Comparison of ENCODE assay signal across 20 cellular contexts in genomic region chr6:1187293-1188131, GRCh38.
"Had no signal": no experiment of that assay in that cellular context is flagged by ENCODE, and none has a peak within 500 bp of the region (broad histone marks: within the 10 kb centered on the region; RNA-seq: fewer than 3 reads in every experiment).

No MANE protein-coding gene starts in this region.

- ATAC-seq: activated T-helper 17 cell treated with anti-CD3 and anti-CD28 coated beads, Interleukin-2, amount 50 U/mL, for 72 hours; effector memory CD8-positive, alpha-beta T cell had no signal

- H3K27me3 ChIP-seq: colonic mucosa, sigmoid colon, thyroid gland had no signal

- H3K9me3 ChIP-seq: colonic mucosa, sigmoid colon, SK-N-SH, spleen, thyroid gland had no signal

- H3K4me2 ChIP-seq: SK-N-SH had no signal

- H3K4me3 ChIP-seq: colonic mucosa, dorsolateral prefrontal cortex, sigmoid colon, spleen, thyroid gland had no signal

- DNase-seq: activated CD4-positive, alpha-beta T cell treated with anti-CD3 and anti-CD28 coated beads for 1 hour; activated CD4-positive, alpha-beta T cell treated with anti-CD3 and anti-CD28 coated beads, Interleukin-2, amount 50 U/mL, for 4 hours; activated CD8-positive, alpha-beta memory T cell treated with anti-CD3 and anti-CD28 coated beads for 24 hours; activated CD8-positive, alpha-beta memory T cell treated with anti-CD3 and anti-CD28 coated beads, Interleukin-2, amount 50 U/mL, for 4 hours; activated T-cell treated with anti-CD3 and anti-CD28 coated beads, Interleukin-2, amount 50 U/mL, for 24 hours; colonic mucosa; dorsolateral prefrontal cortex; effector memory CD8-positive, alpha-beta T cell; kidney glomerular epithelial cell; naive B cell; occipital lobe; sigmoid colon; SK-N-SH; spleen; stimulated activated CD4-positive, alpha-beta T cell treated with anti-CD3 and anti-CD28 coated beads, Interleukin-4, amount 100 ng/mL, for 1 hour; stimulated activated naive CD4-positive, alpha-beta T cell treated with Interleukin-2 at 50 U/mL for 16 hours; thyroid gland had no signal

- H3K4me1 ChIP-seq: colonic mucosa, sigmoid colon, spleen had no signal

- H3K36me3 ChIP-seq: colonic mucosa, sigmoid colon, spleen, thyroid gland had no signal

- FAIRE-seq: astrocyte, TTC549 had no signal

- H3K27ac ChIP-seq: colonic mucosa, dorsolateral prefrontal cortex, sigmoid colon, spleen had no signal

- H3K9ac ChIP-seq: SK-N-SH had no signal
